In genomic region chr5:131515348-131515747, GRCh38 we compare ENCODE assay signal across 12 cellular contexts.
A peak's percentile ranks its signal among the peaks of the same experiment; 100 is the strongest.
DNase-seq lines count a peak whose midpoint lies in the region; ATAC-seq and TF ChIP-seq lines count a peak whose summit lies in the region.
"Had no signal": no experiment of that assay in that cellular context is flagged by ENCODE, and none has a peak within 500 bp of the region (broad histone marks: within the 10 kb centered on the region; RNA-seq: fewer than 3 reads in every experiment).

No MANE protein-coding gene starts in this region.

- peaks cover 37% of the 10 kb centered on the region for H3K36me3 Mint-ChIP-seq in CD4-positive, CD25-positive, alpha-beta regulatory T cell
- peaks cover 46% of the 10 kb centered on the region for H3K36me3 Mint-ChIP-seq in activated CD8-positive, alpha-beta T cell treated with anti-CD3 and anti-CD28 coated beads, Interleukin-2, amount 10 ng/mL, durations not matched to agents 7 days and 5 days (ENCODE audit: low read depth)
- peaks cover 11 to 14% of the 10 kb centered on the region in 2 donors for H3K36me3 Mint-ChIP-seq in naive B cell

- POLR2A ChIA-PET in activated CD8-positive, alpha-beta T cell treated with anti-CD3 and anti-CD28 coated beads, Interleukin-2, amount 10 ng/mL, durations not matched to agents 7 days and 5 days (lab: Charles Lee): interaction anchor here (0.7 to 1.5 kb wide), 2 partner anchors 15 to 22 kb away, joined by 3 read pairs; no protein-coding TSS in a partner anchor

- no peak overlapping the region for H3K14ac ChIP-seq in trophoblast cell (ENCODE audit: low read length)

- H3K27me3 Mint-ChIP-seq in CD4-positive, CD25-positive, alpha-beta regulatory T cell: no peaks in the 10 kb centered on the region
- no peaks in the 10 kb centered on the region for H3K27me3 Mint-ChIP-seq in activated CD8-positive, alpha-beta T cell treated with anti-CD3 and anti-CD28 coated beads, Interleukin-2, amount 10 ng/mL, durations not matched to agents 7 days and 5 days (ENCODE audit: low read depth)
- H3K27me3 Mint-ChIP-seq in naive B cell: no peaks in the 10 kb centered on the region

- H3K79me2 ChIP-seq in trophoblast cell (ENCODE audit: control insufficient read depth, insufficient read depth, low read length, poor library complexity): no peaks in the 10 kb centered on the region

- peaks cover 0 to 2% (median 0%) of the 10 kb centered on the region in 7 donors for H3K9me3 Mint-ChIP-seq in CD4-positive, CD25-positive, alpha-beta regulatory T cell
- no peaks in the 10 kb centered on the region for H3K9me3 Mint-ChIP-seq in activated CD8-positive, alpha-beta T cell treated with anti-CD3 and anti-CD28 coated beads, Interleukin-2, amount 10 ng/mL, durations not matched to agents 7 days and 5 days (ENCODE audit: insufficient read depth)
- H3K9me3 Mint-ChIP-seq in naive B cell: no peaks in the 10 kb centered on the region

- no peak for ATAC-seq in CD4-positive, CD25-positive, alpha-beta regulatory T cell (ENCODE audit: low read depth in 2 of 2)
- ATAC-seq in activated CD8-positive, alpha-beta T cell treated with anti-CD3 and anti-CD28 coated beads, Interleukin-2, amount 10 ng/mL, durations not matched to agents 7 days and 5 days: no peak
- no peak for ATAC-seq in naive B cell (ENCODE audit: low read depth in 2 of 2)

- H2BK12ac ChIP-seq in trophoblast cell (ENCODE audit: low read length): no peak overlapping the region

- peak overlapping the region; percentile 61 to 85 (median 64) for H3K27ac Mint-ChIP-seq in CD4-positive, CD25-positive, alpha-beta regulatory T cell
- peak overlapping the region; percentile 84 for H3K27ac Mint-ChIP-seq in activated CD8-positive, alpha-beta T cell treated with anti-CD3 and anti-CD28 coated beads, Interleukin-2, amount 10 ng/mL, durations not matched to agents 7 days and 5 days
- peak overlapping the region; percentile 3 to 88 (median 44) for H3K27ac Mint-ChIP-seq in naive B cell

- no peak overlapping the region for H3K23ac ChIP-seq in trophoblast cell (ENCODE audit: low read length)

- no peak overlapping the region for H2BK120ac ChIP-seq in trophoblast cell (ENCODE audit: insufficient read depth, low read length, poor library complexity)

- H2AK5ac ChIP-seq in trophoblast cell (ENCODE audit: low read length): no peak overlapping the region

- no peak overlapping the region for H3K18ac ChIP-seq in trophoblast cell (ENCODE audit: low read length)

- DNase-seq in CD4-positive, CD25-positive, alpha-beta regulatory T cell: no peak
- peak; percentile 9 for DNase-seq in ELR (ENCODE audit: low read depth)
- DNase-seq in activated CD8-positive, alpha-beta T cell treated with anti-CD3 and anti-CD28 coated beads, Interleukin-2, amount 10 ng/mL, durations not matched to agents 7 days and 5 days: no peak
- DNase-seq in naive B cell: no peak
- DNase-seq in erythroblast (lab: John Stamatoyannopoulos, UW): no peak
- no peak for DNase-seq in G401 (ENCODE audit: low spot score)
- DNase-seq in dermis blood vessel endothelial cell: no peak
- DNase-seq in trophoblast cell: no peak
- DNase-seq: activated CD8-positive, alpha-beta memory T cell treated with anti-CD3 and anti-CD28 coated beads, Interleukin-2, amount 50 U/mL, for 48 hours; Caco-2; NCI-H1930; NCI-H774 had no signal

- peaks cover 42 to 71% (median 55%) of the 10 kb centered on the region in 4 donors for H3K4me1 Mint-ChIP-seq in CD4-positive, CD25-positive, alpha-beta regulatory T cell
- H3K4me1 Mint-ChIP-seq in activated CD8-positive, alpha-beta T cell treated with anti-CD3 and anti-CD28 coated beads, Interleukin-2, amount 10 ng/mL, durations not matched to agents 7 days and 5 days (ENCODE audit: low read depth): peaks cover 40% of the 10 kb centered on the region
- H3K4me1 Mint-ChIP-seq in naive B cell: peaks cover 16 to 32% (median 22%) of the 10 kb centered on the region in 3 donors

- H4K8ac ChIP-seq in trophoblast cell (ENCODE audit: low read depth, low read length): no peak overlapping the region

- H3K27ac ChIP-seq in CD4-positive, CD25-positive, alpha-beta regulatory T cell (ENCODE audit: insufficient read depth, low read length, poor library complexity, severe bottlenecking): peak overlapping the region; percentile 58
- no peak overlapping the region for H3K27ac ChIP-seq in trophoblast cell (ENCODE audit: low read depth, low read length)

- peaks cover 38% of the 10 kb centered on the region for H3K36me3 ChIP-seq in CD4-positive, CD25-positive, alpha-beta regulatory T cell (ENCODE audit: control insufficient read depth, insufficient read depth, low read length)
- no peaks in the 10 kb centered on the region for H3K36me3 ChIP-seq in trophoblast cell (ENCODE audit: control insufficient read depth in 1 of 2, insufficient read depth in 2 of 2, low read length in 2 of 2)

- whole genome bisulfite sequencing in trophoblast cell (ENCODE audit: extremely low coverage, insufficient coverage, insufficient read length): no CpG with 5 or more reads among the region's 3 CpGs

- H3K4me3 ChIP-seq in CD4-positive, CD25-positive, alpha-beta regulatory T cell (ENCODE audit: low read depth, low read length): peak overlapping the region; percentile 90
- H3K4me3 ChIP-seq in trophoblast cell (ENCODE audit: low read depth, low read length): no peak overlapping the region

- H2AFZ ChIP-seq in trophoblast cell (ENCODE audit: insufficient read depth, low read length, poor library complexity): no peak overlapping the region

- H3K27me3 ChIP-seq in CD4-positive, CD25-positive, alpha-beta regulatory T cell (ENCODE audit: control insufficient read depth, insufficient read depth, low read length): no peaks in the 10 kb centered on the region
- H3K27me3 ChIP-seq in trophoblast cell (ENCODE audit: insufficient read depth, low read length): no peaks in the 10 kb centered on the region

- CTCF ChIA-PET in activated CD8-positive, alpha-beta T cell treated with anti-CD3 and anti-CD28 coated beads, Interleukin-2, amount 10 ng/mL, durations not matched to agents 7 days and 5 days (lab: Charles Lee): interaction anchor here (0.6 to 1.8 kb wide), 6 partner anchors 11 to 76 kb away, joined by 3 to 10 read pairs (median 4); no protein-coding TSS in a partner anchor

- H4K12ac ChIP-seq in trophoblast cell (ENCODE audit: low read depth, low read length): no peak overlapping the region

- H3K9me3 ChIP-seq in CD4-positive, CD25-positive, alpha-beta regulatory T cell (ENCODE audit: control insufficient read depth in 2 of 2, low read length in 2 of 2): no peaks in the 10 kb centered on the region
- no peaks in the 10 kb centered on the region for H3K9me3 ChIP-seq in trophoblast cell (ENCODE audit: insufficient read depth, low read depth, low read length)
- H3K9me3 ChIP-seq: Caco-2 had no signal

- H3K9ac ChIP-seq in trophoblast cell (ENCODE audit: low read length): no peak overlapping the region

- H3K4ac ChIP-seq in trophoblast cell (ENCODE audit: low read depth, low read length): no peak overlapping the region

- peak overlapping the region; percentile 75 to 93 (median 80) for H3K4me3 Mint-ChIP-seq in CD4-positive, CD25-positive, alpha-beta regulatory T cell
- H3K4me3 Mint-ChIP-seq in activated CD8-positive, alpha-beta T cell treated with anti-CD3 and anti-CD28 coated beads, Interleukin-2, amount 10 ng/mL, durations not matched to agents 7 days and 5 days: peak overlapping the region; percentile 82
- peak overlapping the region in 4 of 8 donors; percentile 37 to 62 (median 58) for H3K4me3 Mint-ChIP-seq in naive B cell

- no peak overlapping the region for H2BK5ac ChIP-seq in trophoblast cell (ENCODE audit: low read depth, low read length, poor library complexity)

- H3K4me1 ChIP-seq in CD4-positive, CD25-positive, alpha-beta regulatory T cell (ENCODE audit: control insufficient read depth, insufficient read depth, low read length, poor library complexity, severe bottlenecking): peaks cover 25% of the 10 kb centered on the region
- peaks cover 2 to 3% of the 10 kb centered on the region in 2 experiments for H3K4me1 ChIP-seq in trophoblast cell (ENCODE audit: control insufficient read depth in 1 of 2, insufficient read depth in 2 of 2, low read length in 2 of 2)

- H3K79me1 ChIP-seq in trophoblast cell (ENCODE audit: low read length): no peaks in the 10 kb centered on the region

- in situ Hi-C loops in G401 (cut with HindIII; ENCODE audit: low sequenced_read_pairs): no loop called here

- H4K91ac ChIP-seq in trophoblast cell (ENCODE audit: low read depth, low read length): no peak overlapping the region

- H3K4me2 ChIP-seq in trophoblast cell (ENCODE audit: low read length): no peak overlapping the region

- no peak for TF ChIP-seq POLR2A in erythroblast (IDR thresholded peaks at IDR 0.05; ENCODE audit: low read length)
